ENCODE assay signal across 20 cellular contexts in the genomic region with DNA sequence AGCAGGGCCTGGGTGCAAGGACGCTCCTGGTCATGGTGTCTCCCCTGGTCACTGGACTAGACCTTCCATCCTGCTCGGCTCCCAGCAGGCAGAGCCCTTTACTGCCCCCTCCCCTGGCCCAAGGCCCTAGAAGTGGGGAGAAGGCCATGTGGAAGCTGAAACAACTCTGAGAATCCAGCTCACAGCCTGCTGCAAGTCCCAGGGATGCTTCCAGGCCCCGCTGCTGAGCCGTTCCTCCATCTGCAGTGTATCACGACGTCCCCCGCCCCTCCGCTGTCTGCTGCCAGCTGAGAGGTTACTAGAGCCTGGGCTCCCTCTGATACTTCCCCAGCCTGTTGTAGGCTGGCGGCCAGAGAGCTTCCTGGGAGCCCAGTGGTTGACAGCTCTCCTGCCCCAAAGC.
"Had no signal": no experiment of that assay in that cellular context is flagged by ENCODE, and none has a peak within 500 bp of the region (broad histone marks: within the 10 kb centered on the region; RNA-seq: fewer than 3 reads in every experiment).

No MANE protein-coding gene starts in this region.

- H3K27ac ChIP-seq: gastrocnemius medialis, right atrium auricular region, skin epidermis, tibial nerve, uterus, VCaP had no signal

- H3K4me3 ChIP-seq: gastrocnemius medialis, right atrium auricular region, skin epidermis, tibial nerve, uterus had no signal

- H3K4me1 ChIP-seq: gastrocnemius medialis, right atrium auricular region, tibial nerve, uterus had no signal

- H3K27me3 ChIP-seq: right atrium auricular region, uterus had no signal

- ATAC-seq: activated CD4-positive, alpha-beta T cell treated with anti-CD3 and anti-CD28 coated beads for 36 hours; activated T-cell treated with anti-CD3 and anti-CD28 coated beads, Interleukin-2, amount 50 U/mL, for 4 hours; gastrocnemius medialis; left colon had no signal

- H3K9me3 Mint-ChIP-seq: activated CD4-positive, alpha-beta memory T cell treated with anti-CD3 and anti-CD28 coated beads for 36 hours; activated T-cell treated with anti-CD3 and anti-CD28 coated beads, Interleukin-2, amount 50 U/mL, for 4 hours; naive B cell had no signal

- DNase-seq: activated CD4-positive, alpha-beta memory T cell treated with anti-CD3 and anti-CD28 coated beads for 36 hours; activated CD4-positive, alpha-beta T cell treated with anti-CD3 and anti-CD28 coated beads for 36 hours; activated effector memory CD4-positive, alpha-beta T cell treated with Interleukin-2 at 50 U/mL for 16 hours; activated naive CD4-positive, alpha-beta T cell treated with anti-CD3 and anti-CD28 coated beads, Interleukin-2, amount 50 U/mL, for 16 hours; activated T-cell treated with anti-CD3 and anti-CD28 coated beads, Interleukin-2, amount 50 U/mL, for 4 hours; erythroblast; gastrocnemius medialis; left colon; mammary epithelial cell; naive B cell; occipital lobe; stimulated activated CD4-positive, alpha-beta T cell treated with anti-CD3 and anti-CD28 coated beads, Interleukin-15, amount 100 ng/mL, for 24 hours; stimulated activated CD4-positive, alpha-beta T cell treated with anti-CD3 and anti-CD28 coated beads, Interleukin-4, amount 100 ng/mL, for 1 hour; stimulated activated naive CD4-positive, alpha-beta T cell treated with Interleukin-2 at 50 U/mL for 16 hours; substantia nigra; uterus had no signal

- H3K27me3 Mint-ChIP-seq: activated CD4-positive, alpha-beta memory T cell treated with anti-CD3 and anti-CD28 coated beads for 36 hours; activated CD4-positive, alpha-beta T cell treated with anti-CD3 and anti-CD28 coated beads for 36 hours had no signal

- H3K36me3 Mint-ChIP-seq: activated CD4-positive, alpha-beta memory T cell treated with anti-CD3 and anti-CD28 coated beads for 36 hours; naive B cell had no signal

- H3K27ac Mint-ChIP-seq: activated CD4-positive, alpha-beta memory T cell treated with anti-CD3 and anti-CD28 coated beads for 36 hours; activated CD4-positive, alpha-beta T cell treated with anti-CD3 and anti-CD28 coated beads for 36 hours had no signal

- H3K36me3 ChIP-seq: gastrocnemius medialis, right atrium auricular region, tibial nerve, uterus had no signal

- H3K4me3 Mint-ChIP-seq: activated CD4-positive, alpha-beta memory T cell treated with anti-CD3 and anti-CD28 coated beads for 36 hours; activated CD4-positive, alpha-beta T cell treated with anti-CD3 and anti-CD28 coated beads for 36 hours; activated T-cell treated with anti-CD3 and anti-CD28 coated beads, Interleukin-2, amount 50 U/mL, for 4 hours; naive B cell had no signal

- H3K9me3 ChIP-seq: gastrocnemius medialis, right atrium auricular region, tibial nerve, uterus had no signal
